5 cellular contexts compared by ENCODE assay signal in the genomic region with DNA sequence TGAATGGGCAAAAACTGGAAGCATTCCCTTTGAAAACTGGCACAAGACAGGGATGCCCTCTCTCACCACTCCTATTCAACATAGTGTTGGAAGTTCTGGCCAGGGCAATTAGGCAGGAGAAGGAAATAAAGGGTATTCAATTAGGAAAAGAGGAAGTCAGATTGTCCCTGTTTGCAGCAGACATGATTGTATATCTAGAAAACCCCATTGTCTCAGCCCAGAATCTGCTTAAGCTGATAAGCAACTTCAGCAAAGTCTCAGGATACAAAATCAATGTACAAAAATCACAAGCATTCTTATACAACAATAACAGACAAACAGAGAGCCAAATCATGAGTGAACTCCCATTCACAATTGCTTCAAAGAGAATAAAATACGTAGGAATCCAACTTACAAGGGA. TPM values are rescaled to one million over a fixed set of nuclear protein-coding genes. Genes with fewer than 3 reads are reported as not detected.
"Had no signal": no experiment of that assay in that cellular context is flagged by ENCODE, and none has a peak within 500 bp of the region (broad histone marks: within the 10 kb centered on the region; RNA-seq: fewer than 3 reads in every experiment).

No MANE protein-coding gene starts in this region.

RNA-seq across cellular contexts. Expression of gene FREM3, which starts 18.3 kb away (rescaled TPM):
- total RNA-seq: GM23248, H4, H7, H9, HFFc6 had no signal
- polyA plus RNA-seq: GM23248 had no signal
